Comparison of ENCODE assay signal across 1 cellular context in the genomic region with DNA sequence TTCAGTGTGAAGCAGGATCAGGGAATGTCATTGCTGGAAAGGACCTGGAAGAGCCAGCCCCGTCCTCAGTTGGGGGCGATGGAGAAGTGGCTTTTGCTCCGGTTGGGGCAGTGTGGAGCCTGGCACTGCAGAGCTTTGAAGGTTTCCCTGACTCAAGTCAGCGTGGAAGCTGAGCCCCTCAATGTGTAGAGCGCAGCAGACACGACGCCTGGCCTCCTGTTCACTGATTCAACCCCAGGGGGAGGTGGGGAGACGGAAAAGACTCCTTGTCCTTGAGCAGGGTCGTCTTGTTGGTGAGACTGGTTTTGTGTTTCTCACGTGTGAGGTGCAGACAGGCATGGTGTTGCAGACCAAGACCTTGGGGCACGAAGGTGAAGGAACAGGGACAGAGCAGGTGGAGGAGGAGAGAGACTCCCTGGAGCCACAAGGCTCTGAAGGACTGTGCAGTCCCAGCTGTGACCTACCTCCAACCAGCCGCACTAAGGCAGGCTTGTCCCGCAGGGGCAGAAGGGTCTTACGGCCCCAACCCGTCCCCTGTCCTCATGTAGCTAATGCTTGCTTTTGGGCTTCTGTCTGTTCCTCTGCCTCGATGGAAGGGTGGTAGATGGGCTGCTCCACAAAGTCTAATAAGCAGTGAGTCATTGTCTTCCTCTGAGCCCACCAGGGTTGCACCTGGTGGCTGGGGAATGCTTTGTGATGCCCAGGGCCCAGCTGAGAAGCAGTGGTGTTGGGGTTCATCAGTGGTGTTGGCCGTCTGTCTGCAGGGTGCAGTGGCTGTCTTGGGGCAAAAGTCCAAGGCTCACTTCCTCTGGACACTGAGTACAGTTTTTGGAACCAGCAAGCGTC.
TF ChIP-seq lines count a peak whose summit lies in the region.

No MANE protein-coding gene starts in this region.

TF ChIP-seq in IMR-90, 13 proteins besides CTCF, POLR2A, EP300 and RAD21:
- TF ChIP-seq, protein P1, sequence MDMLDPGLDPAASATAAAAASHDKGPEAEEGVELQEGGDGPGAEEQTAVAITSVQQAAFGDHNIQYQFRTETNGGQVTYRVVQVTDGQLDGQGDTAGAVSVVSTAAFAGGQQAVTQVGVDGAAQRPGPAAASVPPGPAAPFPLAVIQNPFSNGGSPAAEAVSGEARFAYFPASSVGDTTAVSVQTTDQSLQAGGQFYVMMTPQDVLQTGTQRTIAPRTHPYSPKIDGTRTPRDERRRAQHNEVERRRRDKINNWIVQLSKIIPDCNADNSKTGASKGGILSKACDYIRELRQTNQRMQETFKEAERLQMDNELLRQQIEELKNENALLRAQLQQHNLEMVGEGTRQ (IDR thresholded peaks at IDR 0.05; ENCODE audit: low read depth, low read length): no peak
- no peak for TF ChIP-seq FOS (IDR thresholded peaks at IDR 0.05; ENCODE audit: low read depth, low read length)
- TF ChIP-seq SMC3 (IDR thresholded peaks at IDR 0.05; ENCODE audit: low read depth, low read length): no peak
- TF ChIP-seq CHD1 (IDR thresholded peaks at IDR 0.05; ENCODE audit: low read depth, low read length): no peak
- no peak for TF ChIP-seq ELK1 (IDR thresholded peaks at IDR 0.05; ENCODE audit: borderline replicate concordance, low read depth, low read length)
- TF ChIP-seq MXI1 (IDR thresholded peaks at IDR 0.05; ENCODE audit: borderline replicate concordance, low read depth, low read length): no peak
- no peak for TF ChIP-seq RCOR1 (IDR thresholded peaks at IDR 0.05; ENCODE audit: insufficient replicate concordance, low read length)
- TF ChIP-seq MAFK (IDR thresholded peaks at IDR 0.05; ENCODE audit: low read depth, low read length): no peak
- no peak for TF ChIP-seq CEBPB (IDR thresholded peaks at IDR 0.05; ENCODE audit: low read depth, low read length)
- TF ChIP-seq BHLHE40 (IDR thresholded peaks at IDR 0.05; ENCODE audit: low read depth, low read length): no peak
- TF ChIP-seq RFX5 (IDR thresholded peaks at IDR 0.05; ENCODE audit: low read depth, low read length): no peak
- no peak for TF ChIP-seq MAZ (IDR thresholded peaks at IDR 0.05; ENCODE audit: borderline replicate concordance, low read depth, low read length)
- TF ChIP-seq NFE2L2 (IDR thresholded peaks at IDR 0.05; ENCODE audit: low read depth, low read length): no peak
TF ChIP-seq in IMR-90: peak in this region for 0.
